In the genomic region with DNA sequence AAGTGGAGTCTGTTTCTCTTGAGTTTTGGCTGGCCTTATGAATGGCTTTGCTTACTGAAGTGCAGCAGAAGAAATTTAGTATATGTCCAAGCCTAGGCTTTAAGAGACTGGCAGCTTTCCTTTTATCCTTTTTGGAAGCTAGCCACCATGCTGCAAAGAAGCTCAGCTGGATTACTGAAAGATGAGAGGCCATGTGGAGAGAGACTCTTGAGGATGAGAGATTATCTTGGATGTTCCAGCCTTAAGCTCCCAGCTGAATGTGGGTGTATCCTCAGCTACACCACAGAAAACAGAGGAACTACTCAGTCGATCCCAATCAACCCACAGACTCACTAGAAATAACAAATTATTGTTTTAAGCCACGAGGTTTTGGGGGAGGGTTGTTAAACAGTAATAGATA, we compare ENCODE assay signal across 20 cellular contexts. TPM values are rescaled to one million over a fixed set of nuclear protein-coding genes. Genes with fewer than 3 reads are reported as not detected.
DNase-seq lines count a peak whose midpoint lies in the region; ATAC-seq and TF ChIP-seq lines count a peak whose summit lies in the region.
"Had no signal": no experiment of that assay in that cellular context is flagged by ENCODE, and none has a peak within 500 bp of the region (broad histone marks: within the 10 kb centered on the region; RNA-seq: fewer than 3 reads in every experiment).

No MANE protein-coding gene starts in this region.

- TF ChIP-seq CTCF in A673 (conservative IDR thresholded peaks at IDR 0.05; ENCODE audit: low read depth, low read length) (no peak), IMR-90 (conservative IDR thresholded peaks at IDR 0.05; ENCODE audit: low read depth, low read length) (no peak), choroid plexus epithelial cell (conservative IDR thresholded peaks at IDR 0.05; ENCODE audit: low read depth, low read length) (no peak), PC-3 (conservative IDR thresholded peaks at IDR 0.05; ENCODE audit: low read depth, low read length) (no peak)

- H4K91ac ChIP-seq in IMR-90 (ENCODE audit: insufficient read depth, low read depth, low read length) = no peak overlapping the region

- no CpG with 5 or more reads among the region's 2 CpGs for WGBS in IMR-90 (ENCODE audit: extremely low coverage in 2 of 2, insufficient read length in 1 of 2), 2 experiments
- WGBS in mesodermal cell (ENCODE audit: insufficient coverage in 2 of 2), 2 experiments = no CpG with 5 or more reads among the region's 2 CpGs

- H3K4me2 ChIP-seq in IMR-90 (ENCODE audit: low read depth, low read length) (no peak overlapping the region), PC-3 (ENCODE audit: low read length) (no peak overlapping the region)
- H3K4me2 ChIP-seq: A549 had no signal

- H2BK5ac ChIP-seq in IMR-90 (ENCODE audit: low read depth, low read length, poor library complexity, severe bottlenecking) = no peak overlapping the region

- no peak overlapping the region for H2AK9ac ChIP-seq in IMR-90 (replicated peaks; ENCODE audit: low read depth, low read length, poor library complexity)

- in situ Hi-C loops in IMR-90 (cut with MboI; ENCODE audit: low sequenced_read_pairs) = loop anchor here (5.0 to 25.0 kb wide), 2 partner anchors 407 to 962 kb away; no protein-coding TSS in a partner anchor

- H3K9me3 ChIP-seq in A673 (ENCODE audit: low read depth, low read length, poor library complexity, severe bottlenecking) (no peaks in the 10 kb centered on the region), IMR-90 (ENCODE audit: control insufficient read depth, insufficient read depth, low read length) (no peaks in the 10 kb centered on the region), mesodermal cell (ENCODE audit: control insufficient read depth, low read length) (no peaks in the 10 kb centered on the region), PC-3 (ENCODE audit: low read length) (no peaks in the 10 kb centered on the region)
- H3K9me3 ChIP-seq: A549, SJCRH30 had no signal

- dilution Hi-C loops in IMR-90 (cut with HindIII; ENCODE audit: low sequenced_read_pairs, unreplicated experiment) = no loop called here

- no peak overlapping the region for H4K5ac ChIP-seq in IMR-90 (ENCODE audit: low read depth, low read length)

- H3K9me2 ChIP-seq in PC-3 (replicated peaks; ENCODE audit: low read length) = no peaks in the 10 kb centered on the region

- intact Hi-C loops in A673 (cut with micrococcal nuclease; ENCODE audit: unreplicated experiment) = no loop called here
- intact Hi-C loops in IMR-90 (cut with micrococcal nuclease) = no loop called here
- intact Hi-C loops in PC-3 (cut with micrococcal nuclease) = no loop called here

- no peak overlapping the region for H3K18ac ChIP-seq in IMR-90 (ENCODE audit: low read depth, low read length)

- no peak for TF ChIP-seq POLR2A in IMR-90 (IDR thresholded peaks at IDR 0.05; ENCODE audit: low read depth, low read length)

- H3K4me1 ChIP-seq in A673 (ENCODE audit: insufficient read depth, low read length, poor library complexity, severe bottlenecking) (no peaks in the 10 kb centered on the region), IMR-90 (ENCODE audit: control insufficient read depth, insufficient read depth, low read length) (peaks cover 10% of the 10 kb centered on the region), mesodermal cell (ENCODE audit: control insufficient read depth, insufficient read depth, low read length, poor library complexity, severe bottlenecking) (no peaks in the 10 kb centered on the region), PC-3 (ENCODE audit: insufficient read depth, low read length) (peaks cover 12% of the 10 kb centered on the region)
- H3K4me1 ChIP-seq: A549 had no signal

- no peak overlapping the region for H3K14ac ChIP-seq in IMR-90 (replicated peaks; ENCODE audit: low read depth, low read length)

- no peak overlapping the region for H3K56ac ChIP-seq in IMR-90 (ENCODE audit: extremely low read depth, insufficient read depth, low read length)

- no peak for ATAC-seq in IMR-90 (ENCODE audit: low read depth)
- no peak for ATAC-seq in GM18858 (IDR thresholded peaks at IDR 0.05; ENCODE audit: unreplicated experiment)
- no peak for ATAC-seq in PC-3
- ATAC-seq: A549, HepG2 had no signal

- no peak overlapping the region for H3K23ac ChIP-seq in IMR-90 (ENCODE audit: low read depth, low read length)

- no peak overlapping the region for H4K8ac ChIP-seq in IMR-90 (ENCODE audit: low read depth in 2 of 2, low read length in 2 of 2)

- CTCF ChIA-PET in A673 (lab: Charles Lee) = no interaction called here
- CTCF ChIA-PET in IMR-90 (lab: Yijun Ruan, JAX) = no interaction called here
- CTCF ChIA-PET in PC-3 (lab: Charles Lee) = no interaction called here

- H3K36me3 ChIP-seq in A673 (ENCODE audit: insufficient read depth, low read length, poor library complexity, severe bottlenecking) (no peaks in the 10 kb centered on the region), IMR-90 (ENCODE audit: control insufficient read depth, insufficient read depth, low read length) (peaks cover 36% of the 10 kb centered on the region), mesodermal cell (ENCODE audit: control insufficient read depth, insufficient read depth, low read length) (peaks cover 57% of the 10 kb centered on the region), PC-3 (ENCODE audit: low read depth, low read length) (peaks cover 8% of the 10 kb centered on the region; the same call in 1 of the 2 replicates)

- H3K27me3 ChIP-seq in A673 (replicated peaks; ENCODE audit: insufficient read depth, low read depth, low read length, poor library complexity) = no peaks in the 10 kb centered on the region
- H3K27me3 ChIP-seq in IMR-90 (ENCODE audit: control insufficient read depth, insufficient read depth, low read length) = peaks cover 12% of the 10 kb centered on the region
- H3K27me3 ChIP-seq in PC-3 (ENCODE audit: low read length) = no peaks in the 10 kb centered on the region
- H3K27me3 ChIP-seq: SJCRH30 had no signal

- TF ChIP-seq RAD21 in IMR-90 (IDR thresholded peaks at IDR 0.05; ENCODE audit: low read length) = no peak

- BruUV-seq in A673 (replicated peaks; lab: Mats Ljungman, UMichigan) (no TSS peak), IMR-90 (replicated peaks; lab: Mats Ljungman, UMichigan) (no TSS peak), PC-3 (replicated peaks; lab: Mats Ljungman, UMichigan) (no TSS peak)

- H3K27ac ChIP-seq in A673 (ENCODE audit: low read depth, low read length, poor library complexity, severe bottlenecking) = no peak overlapping the region
- no peak overlapping the region for H3K27ac ChIP-seq in IMR-90 (ENCODE audit: insufficient read depth, low read length)
- peak overlapping the region; percentile 1 for H3K27ac ChIP-seq in mesodermal cell (ENCODE audit: low read depth, low read length, severe bottlenecking)
- no peak overlapping the region for H3K27ac ChIP-seq in PC-3 (ENCODE audit: low read length)
- H3K27ac ChIP-seq: A549, SJCRH30 had no signal

- H3K9me1 ChIP-seq in IMR-90 (ENCODE audit: insufficient read depth, low read length) = peaks cover 7% of the 10 kb centered on the region

- no peak overlapping the region for H3K4me3 ChIP-seq in A673 (ENCODE audit: low read depth, low read length, poor library complexity, severe bottlenecking)
- H3K4me3 ChIP-seq in IMR-90 (ENCODE audit: insufficient read depth, low read depth, low read length) = no peak overlapping the region
- H3K4me3 ChIP-seq in choroid plexus epithelial cell (ENCODE audit: low read depth, low read length) = no peak overlapping the region
- H3K4me3 ChIP-seq in mesodermal cell (ENCODE audit: extremely low read depth, insufficient read depth, low read length, poor library complexity, severe bottlenecking) = no peak overlapping the region
- no peak overlapping the region for H3K4me3 ChIP-seq in PC-3 (ENCODE audit: low read length)
- H3K4me3 ChIP-seq: A549, SJCRH30 had no signal

- no peak overlapping the region for H2BK20ac ChIP-seq in IMR-90 (ENCODE audit: low read depth, low read length)

- H2AK5ac ChIP-seq in IMR-90 (ENCODE audit: low read depth, low read length) = no peak overlapping the region

- H2BK120ac ChIP-seq in IMR-90 (ENCODE audit: low read depth, low read length) = no peak overlapping the region

- H4K20me1 ChIP-seq in IMR-90 (ENCODE audit: insufficient read depth, low read length) = peaks cover 8% of the 10 kb centered on the region; the same call in 1 of the 2 replicates
- H4K20me1 ChIP-seq in PC-3 (ENCODE audit: low read length) = no peaks in the 10 kb centered on the region

- POLR2A ChIA-PET in A673 (lab: Charles Lee; ENCODE audit: low non-redundant PET) = no interaction called here
- POLR2A ChIA-PET in IMR-90 (lab: Charles Lee; ENCODE audit: unreplicated experiment) = no interaction called here
- POLR2A ChIA-PET in PC-3 (lab: Charles Lee; ENCODE audit: unreplicated experiment) = no interaction called here

- H3K4ac ChIP-seq in IMR-90 (ENCODE audit: low read depth, low read length) = no peak overlapping the region

- DNase-seq in A673 (ENCODE audit: low spot score) (peak; percentile 16), IMR-90 (peak; percentile 67), choroid plexus epithelial cell (ENCODE audit: low read depth) (peak; percentile 23), HuH-7.5 (ENCODE audit: low spot score) (no peak), PC-3 (no peak)
- DNase-seq in activated CD4-positive, alpha-beta T cell treated with anti-CD3 and anti-CD28 coated beads, Interleukin-2, amount 50 U/mL, for 48 hours = no peak
- DNase-seq: activated CD4-positive, alpha-beta T cell treated with anti-CD3 and anti-CD28 coated beads, Interleukin-2, amount 10 ng/mL, durations not matched to agents 7 days and 5 days; activated CD8-positive, alpha-beta memory T cell treated with anti-CD3 and anti-CD28 coated beads, Interleukin-2, amount 50 U/mL, for 48 hours; DMS153; GDM1; left cardiac atrium; midbrain; NCI-H1436 treated with DMSO at 0.1 percent for 48 hours; NCI-H2171 treated with DMSO at 0.1 percent for 48 hours; NCI-H748 treated with DMSO at 0.1 percent for 48 hours had no signal

- no peaks in the 10 kb centered on the region for H3F3A ChIP-seq in PC-3 (ENCODE audit: low read length, unreplicated experiment)

- 0 out of 4 replicates have a peak, but pooled peaks cover 0 to 8% of the 10 kb centered on the region in 2 experiments for H3K79me1 ChIP-seq in IMR-90 (ENCODE audit: low read depth in 1 of 2, low read length in 2 of 2)

- H3K9ac ChIP-seq in IMR-90 (ENCODE audit: low read depth, low read length) = no peak overlapping the region
- H3K9ac ChIP-seq in PC-3 (ENCODE audit: low read length) = no peak overlapping the region

- no peaks in the 10 kb centered on the region for H3K79me2 ChIP-seq in PC-3 (ENCODE audit: low read length)

- H2AFZ ChIP-seq in IMR-90 (replicated peaks; ENCODE audit: low read length, poor library complexity) (no peak overlapping the region), PC-3 (ENCODE audit: low read length) (no peak overlapping the region)

- no peak overlapping the region for H2BK15ac ChIP-seq in IMR-90 (ENCODE audit: low read depth, low read length)

TF ChIP-seq in IMR-90, 13 proteins besides CTCF, POLR2A, EP300 and RAD21 (continues in another document):
- TF ChIP-seq CEBPB (IDR thresholded peaks at IDR 0.05; ENCODE audit: low read depth, low read length) = no peak

RNA-seq across cellular contexts. Expression of a gene that starts 12.5 kb away (rescaled TPM):
- total RNA-seq in A673 (2021) = 9.2 and 12.9 TPM in 2 replicates
- total RNA-seq in IMR-90 (2012; rRNA removed) = 11.3 and 23.9 TPM in 2 replicates
- 10.9 and 14.9 TPM in 2 replicates for polyA plus RNA-seq in IMR-90 (2012; rRNA removed)
- 5.8 and 8.5 TPM in 2 replicates for polyA plus RNA-seq in IMR-90 (2012; cell fraction: cytosol; rRNA removed)
- 3.9 and 12.2 TPM in 2 replicates for polyA plus RNA-seq in IMR-90 (2012; cell fraction: nucleus; rRNA removed; ENCODE audit: low replicate concordance)
- polyA plus RNA-seq in mesodermal cell (2013, experiment 1 of 2) = 59.5 TPM
- 56.4 TPM for polyA plus RNA-seq in mesodermal cell (2013, experiment 2 of 2)
- 7.7 and 8.0 TPM in 2 replicates for total RNA-seq in PC-3 (2014; rRNA removed)

Comparison
In these comparisons a context has a peak if more than half of its experiments do, and no peak if none do; other contexts are left out.
1. DNase-seq: peak in A673 (single experiment), IMR-90 (single experiment) and choroid plexus epithelial cell (single experiment); none in HuH-7.5 (single experiment), activated CD4-positive, alpha-beta T cell treated with anti-CD3 and anti-CD28 coated beads, Interleukin-2, amount 50 U/mL, for 48 hours (0 of 2) and PC-3 (single experiment).